29 cellular contexts compared by ENCODE assay signal in genomic region chr12:57377103-57377840, GRCh38. TPM values are rescaled to one million over a fixed set of nuclear protein-coding genes. Genes with fewer than 3 reads are reported as not detected.
DNase-seq lines count a peak whose midpoint lies in the region; ATAC-seq and TF ChIP-seq lines count a peak whose summit lies in the region.
"Had no signal": no experiment of that assay in that cellular context is flagged by ENCODE, and none has a peak within 500 bp of the region (broad histone marks: within the 10 kb centered on the region; RNA-seq: fewer than 3 reads in every experiment).

No MANE protein-coding gene starts in this region.

- H3K56ac ChIP-seq in H9 (ENCODE audit: insufficient read length, low read depth, low read length) = no peak overlapping the region

- no peak overlapping the region for H3K23ac ChIP-seq in H9 (ENCODE audit: insufficient read length, low read depth, low read length)

- no peak overlapping the region for H2AK5ac ChIP-seq in H9 (ENCODE audit: insufficient read length, low read length)

- no peak overlapping the region for H3K18ac ChIP-seq in H9 (ENCODE audit: insufficient read length, low read depth, low read length)

- no peak overlapping the region for H3K4ac ChIP-seq in H9 (ENCODE audit: low read depth, low read length)

- no peak overlapping the region for H3K14ac ChIP-seq in H9 (ENCODE audit: insufficient read depth, low read length)

- H3K79me2 ChIP-seq in H9 (ENCODE audit: insufficient read depth, low read length) = no peaks in the 10 kb centered on the region

- no peak overlapping the region for H2AFZ ChIP-seq in H9 (ENCODE audit: low read length)

- CTCF ChIA-PET in activated CD8-positive, alpha-beta T cell treated with anti-CD3 and anti-CD28 coated beads for 36 hours (lab: Charles Lee) = interaction anchor here (1.2 to 1.4 kb wide), 2 partner anchors 35 to 78 kb away, joined by 3 to 6 read pairs; partner anchors contain the start of gene INHBE
- CTCF ChIA-PET in activated CD8-positive, alpha-beta T cell treated with anti-CD3 and anti-CD28 coated beads, Interleukin-2, amount 10 ng/mL, durations not matched to agents 7 days and 5 days (lab: Charles Lee) = interaction anchor here (2.2 kb wide), 1 partner anchor 69 kb away, joined by 5 read pairs; no protein-coding TSS in a partner anchor
- CTCF ChIA-PET in RWPE1 (lab: Yijun Ruan, JAX) = interaction anchor here (0.6 to 0.7 kb wide), 2 partner anchors 42 to 285 kb away, joined by 3 to 4 read pairs; no protein-coding TSS in a partner anchor

- H3K9ac ChIP-seq in H9 (ENCODE audit: extremely low read depth, insufficient read length, low read length) = no peak overlapping the region

- no peaks in the 10 kb centered on the region for H4K20me1 ChIP-seq in H9 (ENCODE audit: control insufficient read depth, insufficient read depth, insufficient read length)

- TF ChIP-seq CTCF in activated CD8-positive, alpha-beta T cell treated with anti-CD3 and anti-CD28 coated beads for 36 hours (IDR thresholded peaks at IDR 0.05) = no peak
- TF ChIP-seq CTCF in RWPE1 (conservative IDR thresholded peaks at IDR 0.05; ENCODE audit: low read depth) (no peak), epithelial cell of esophagus (IDR thresholded peaks at IDR 0.05; ENCODE audit: insufficient read depth, low read depth, low read length, missing control alignments) (no peak), mesothelial cell of epicardium (IDR thresholded peaks at IDR 0.05; ENCODE audit: unreplicated experiment) (no peak), H9 (conservative IDR thresholded peaks at IDR 0.05) (no peak), nephron progenitor cell (IDR thresholded peaks at IDR 0.05) (no peak), tibial nerve (IDR thresholded peaks at IDR 0.05) (no peak)

- POLR2A ChIA-PET in activated CD8-positive, alpha-beta T cell treated with anti-CD3 and anti-CD28 coated beads for 36 hours (lab: Charles Lee) = no interaction called here
- POLR2A ChIA-PET in activated CD8-positive, alpha-beta T cell treated with anti-CD3 and anti-CD28 coated beads, Interleukin-2, amount 10 ng/mL, durations not matched to agents 7 days and 5 days (lab: Charles Lee) = no interaction called here
- POLR2A ChIA-PET in RWPE1 (lab: Yijun Ruan, JAX; ENCODE audit: low non-redundant PET) = no interaction called here

- no peak overlapping the region for H2BK5ac ChIP-seq in H9 (ENCODE audit: insufficient read length, low read length)

- TF ChIP-seq POLR2A in tibial nerve (IDR thresholded peaks at IDR 0.05) = no peak

- no peaks in the 10 kb centered on the region for H3K23me2 ChIP-seq in H9 (ENCODE audit: insufficient read length, low read depth, low read length, poor library complexity, severe bottlenecking)

- no peak overlapping the region for H2BK20ac ChIP-seq in H9 (ENCODE audit: low read depth, low read length, poor library complexity, severe bottlenecking)

- H3K27me3 ChIP-seq in H9 (ENCODE audit: insufficient read depth, low read length) (no peaks in the 10 kb centered on the region; the same call in 1 of the 2 replicates), tibial nerve (no peaks in the 10 kb centered on the region)
- H3K27me3 ChIP-seq: esophagus squamous epithelium had no signal

- H4K91ac ChIP-seq in H9 (ENCODE audit: insufficient read length, low read depth, low read length) = no peak overlapping the region

- peaks cover 0 to 6% (median 0%) of the 10 kb centered on the region in 3 donors for H3K36me3 ChIP-seq in tibial nerve

- H3K4me3 ChIP-seq in epithelial cell of esophagus (ENCODE audit: low read length) (no peak overlapping the region), tibial nerve (no peak overlapping the region)
- H3K4me3 ChIP-seq: coronary artery, esophagus squamous epithelium, psoas muscle had no signal

- H2BK15ac ChIP-seq in H9 (ENCODE audit: low read depth, low read length) = no peak overlapping the region

- no peak for ATAC-seq in activated CD8-positive, alpha-beta T cell treated with anti-CD3 and anti-CD28 coated beads for 36 hours
- ATAC-seq in activated CD8-positive, alpha-beta T cell treated with anti-CD3 and anti-CD28 coated beads, Interleukin-2, amount 10 ng/mL, durations not matched to agents 7 days and 5 days = no peak
- ATAC-seq: activated CD8-positive, alpha-beta memory T cell treated with anti-CD3 and anti-CD28 coated beads, Interleukin-2, amount 10 ng/mL, durations not matched to agents 7 days and 5 days; left ventricle myocardium superior; psoas muscle; stimulated activated naive B cell treated with anti-CD40 and anti-IgM and Interleukin-4, amounts not matched to agents 10 μg/mL and 1 μg/mL and 100 μg/mL, for 72 hours had no signal

- H4K5ac ChIP-seq in H9 (ENCODE audit: insufficient read length, low read depth, low read length) = no peak overlapping the region

- no peak overlapping the region for H3T11ph ChIP-seq in H9 (ENCODE audit: low read length)

- no peak for TF ChIP-seq EP300 in tibial nerve (IDR thresholded peaks at IDR 0.05)

- no peaks in the 10 kb centered on the region for H3K79me1 ChIP-seq in H9 (ENCODE audit: insufficient read depth, low read depth, low read length, poor library complexity, severe bottlenecking)

- H4K8ac ChIP-seq in H9 (replicated peaks; ENCODE audit: insufficient read length, low read depth, low read length) = no peak overlapping the region

- H2BK120ac ChIP-seq in H9 (ENCODE audit: low read depth, low read length, poor library complexity, severe bottlenecking) = no peak overlapping the region

- H3K27me3 Mint-ChIP-seq in activated CD8-positive, alpha-beta T cell treated with anti-CD3 and anti-CD28 coated beads for 36 hours = no peaks in the 10 kb centered on the region
- no peaks in the 10 kb centered on the region for H3K27me3 Mint-ChIP-seq in activated CD8-positive, alpha-beta T cell treated with anti-CD3 and anti-CD28 coated beads, Interleukin-2, amount 10 ng/mL, durations not matched to agents 7 days and 5 days (ENCODE audit: low read depth)
- H3K27me3 Mint-ChIP-seq in mesothelial cell of epicardium (ENCODE audit: low read depth) = no peaks in the 10 kb centered on the region
- H3K27me3 Mint-ChIP-seq in H9 (ENCODE audit: low read depth) = no peaks in the 10 kb centered on the region
- peaks cover 3% of the 10 kb centered on the region for H3K27me3 Mint-ChIP-seq in nephron progenitor cell (ENCODE audit: low read depth, poor library complexity)
- H3K27me3 Mint-ChIP-seq: activated CD4-positive, alpha-beta T cell treated with anti-CD3 and anti-CD28 coated beads, Interleukin-2, amount 10 ng/mL, durations not matched to agents 24 days and 14 days; activated CD8-positive, alpha-beta memory T cell treated with anti-CD3 and anti-CD28 coated beads, Interleukin-2, amount 10 ng/mL, durations not matched to agents 7 days and 5 days; CD4-positive, alpha-beta memory T cell; naive B cell; stimulated activated naive B cell treated with anti-CD40 and anti-IgM and Interleukin-4, amounts not matched to agents 10 μg/mL and 1 μg/mL and 100 μg/mL, for 72 hours had no signal

- DNase-seq in activated CD8-positive, alpha-beta T cell treated with anti-CD3 and anti-CD28 coated beads for 36 hours = no peak
- DNase-seq in activated CD8-positive, alpha-beta T cell treated with anti-CD3 and anti-CD28 coated beads, Interleukin-2, amount 10 ng/mL, durations not matched to agents 7 days and 5 days = no peak
- DNase-seq in RWPE1 (ENCODE audit: low spot score) = peak; percentile 13
- DNase-seq in epithelial cell of esophagus (ENCODE audit: low read depth) = peak; percentile 54
- no peak for DNase-seq in mesothelial cell of epicardium (ENCODE audit: low spot score in 2 of 2, unreplicated experiment in 2 of 2)
- no peak for DNase-seq in H9
- no peak for DNase-seq in nephron progenitor cell
- DNase-seq in tibial nerve (ENCODE audit: low spot score in 2 of 2) = no peak
- DNase-seq: 8988T; activated CD4-positive, alpha-beta T cell treated with anti-CD3 and anti-CD28 coated beads, Interleukin-2, amount 10 ng/mL, durations not matched to agents 24 days and 14 days; activated CD8-positive, alpha-beta memory T cell treated with anti-CD3 and anti-CD28 coated beads, Interleukin-2, amount 10 ng/mL, durations not matched to agents 7 days and 5 days; activated naive CD4-positive, alpha-beta T cell treated with anti-CD3 and anti-CD28 coated beads, Interleukin-2, amount 50 U/mL, for 16 hours; anterior cingulate cortex; CD4-positive, alpha-beta memory T cell; effector memory CD4-positive, alpha-beta T cell; esophagus squamous epithelium; left ventricle myocardium superior; naive B cell; NCI-H2081; NCI-H226; nucleus accumbens; psoas muscle; RPMI8226; stimulated activated naive B cell treated with anti-CD40 and anti-IgM and Interleukin-4, amounts not matched to agents 10 μg/mL and 1 μg/mL and 100 μg/mL, for 72 hours had no signal

- no peak overlapping the region for H3K4me2 ChIP-seq in H9 (ENCODE audit: insufficient read depth, insufficient read length, low read length)

- H3K4me1 Mint-ChIP-seq in activated CD8-positive, alpha-beta T cell treated with anti-CD3 and anti-CD28 coated beads for 36 hours (ENCODE audit: low read depth) = peaks cover 16% of the 10 kb centered on the region
- H3K4me1 Mint-ChIP-seq in activated CD8-positive, alpha-beta T cell treated with anti-CD3 and anti-CD28 coated beads, Interleukin-2, amount 10 ng/mL, durations not matched to agents 7 days and 5 days (ENCODE audit: low read depth) = no peaks in the 10 kb centered on the region
- H3K4me1 Mint-ChIP-seq in mesothelial cell of epicardium (peaks cover 8% of the 10 kb centered on the region), H9 (peaks cover 3 to 7% of the 10 kb centered on the region in 2 experiments; a peak in 3 of 4 replicates), nephron progenitor cell (no peaks in the 10 kb centered on the region)

- H3K4me1 ChIP-seq in H9 (ENCODE audit: insufficient read depth, low read length) = no peaks in the 10 kb centered on the region; the same call in 1 of the 2 replicates
- peaks cover 0 to 3% (median 0%) of the 10 kb centered on the region in 4 donors for H3K4me1 ChIP-seq in tibial nerve
- H3K4me1 ChIP-seq: psoas muscle had no signal

- H3K36me3 Mint-ChIP-seq in activated CD8-positive, alpha-beta T cell treated with anti-CD3 and anti-CD28 coated beads for 36 hours (ENCODE audit: low read depth) = peaks cover 15% of the 10 kb centered on the region
- peaks cover 20% of the 10 kb centered on the region for H3K36me3 Mint-ChIP-seq in activated CD8-positive, alpha-beta T cell treated with anti-CD3 and anti-CD28 coated beads, Interleukin-2, amount 10 ng/mL, durations not matched to agents 7 days and 5 days (ENCODE audit: low read depth)
- H3K36me3 Mint-ChIP-seq in mesothelial cell of epicardium (peaks cover 7% of the 10 kb centered on the region), H9 (ENCODE audit: insufficient read depth in 1 of 3, low read depth in 3 of 3) (peaks cover 0 to 10% (median 9%) of the 10 kb centered on the region in 3 experiments; a peak in 2 of 7 replicates), nephron progenitor cell (ENCODE audit: low read depth) (peaks cover 52% of the 10 kb centered on the region)

- no CpG with 5 or more reads among the region's 3 CpGs for WGBS in H9 (ENCODE audit: extremely low coverage, insufficient read length, low lambda C conversion rate)
- WGBS in tibial nerve, 2 donors = 86 to 95% methylated on average over 3 of the region's 3 CpGs

- no peak overlapping the region for H3K4me3 Mint-ChIP-seq in activated CD8-positive, alpha-beta T cell treated with anti-CD3 and anti-CD28 coated beads for 36 hours
- no peak overlapping the region for H3K4me3 Mint-ChIP-seq in activated CD8-positive, alpha-beta T cell treated with anti-CD3 and anti-CD28 coated beads, Interleukin-2, amount 10 ng/mL, durations not matched to agents 7 days and 5 days
- H3K4me3 Mint-ChIP-seq in mesothelial cell of epicardium (no peak overlapping the region), H9 (no peak overlapping the region), nephron progenitor cell (no peak overlapping the region)
- H3K4me3 Mint-ChIP-seq: activated CD4-positive, alpha-beta T cell treated with anti-CD3 and anti-CD28 coated beads, Interleukin-2, amount 10 ng/mL, durations not matched to agents 24 days and 14 days; activated CD8-positive, alpha-beta memory T cell treated with anti-CD3 and anti-CD28 coated beads, Interleukin-2, amount 10 ng/mL, durations not matched to agents 7 days and 5 days; CD4-positive, alpha-beta memory T cell; naive B cell; stimulated activated naive B cell treated with anti-CD40 and anti-IgM and Interleukin-4, amounts not matched to agents 10 μg/mL and 1 μg/mL and 100 μg/mL, for 72 hours had no signal

- no peaks in the 10 kb centered on the region for H3K9me3 ChIP-seq in H9 (ENCODE audit: control insufficient read depth, low read depth, low read length)
- no peaks in the 10 kb centered on the region for H3K9me3 ChIP-seq in tibial nerve
- H3K9me3 ChIP-seq: esophagus squamous epithelium, psoas muscle had no signal

- intact Hi-C loops in activated CD8-positive, alpha-beta T cell treated with anti-CD3 and anti-CD28 coated beads for 36 hours (cut with micrococcal nuclease) = no loop called here

- no peaks in the 10 kb centered on the region for H3K9me3 Mint-ChIP-seq in activated CD8-positive, alpha-beta T cell treated with anti-CD3 and anti-CD28 coated beads for 36 hours
- no peaks in the 10 kb centered on the region for H3K9me3 Mint-ChIP-seq in activated CD8-positive, alpha-beta T cell treated with anti-CD3 and anti-CD28 coated beads, Interleukin-2, amount 10 ng/mL, durations not matched to agents 7 days and 5 days (ENCODE audit: insufficient read depth)
- no peaks in the 10 kb centered on the region for H3K9me3 Mint-ChIP-seq in mesothelial cell of epicardium
- no peaks in the 10 kb centered on the region for H3K9me3 Mint-ChIP-seq in H9
- H3K9me3 Mint-ChIP-seq in nephron progenitor cell = no peaks in the 10 kb centered on the region
- H3K9me3 Mint-ChIP-seq: activated CD4-positive, alpha-beta T cell treated with anti-CD3 and anti-CD28 coated beads, Interleukin-2, amount 10 ng/mL, durations not matched to agents 24 days and 14 days; CD4-positive, alpha-beta memory T cell; naive B cell; stimulated activated naive B cell treated with anti-CD40 and anti-IgM and Interleukin-4, amounts not matched to agents 10 μg/mL and 1 μg/mL and 100 μg/mL, for 72 hours had no signal

- H3K27ac ChIP-seq in RWPE1 = no peak overlapping the region
- no peak overlapping the region for H3K27ac ChIP-seq in H9 (ENCODE audit: insufficient read length, low read depth, low read length)
- no peak overlapping the region for H3K27ac ChIP-seq in tibial nerve
- H3K27ac ChIP-seq: coronary artery, psoas muscle had no signal

- peak overlapping the region; percentile 23 for H3K27ac Mint-ChIP-seq in activated CD8-positive, alpha-beta T cell treated with anti-CD3 and anti-CD28 coated beads for 36 hours
- no peak overlapping the region for H3K27ac Mint-ChIP-seq in activated CD8-positive, alpha-beta T cell treated with anti-CD3 and anti-CD28 coated beads, Interleukin-2, amount 10 ng/mL, durations not matched to agents 7 days and 5 days
- peak overlapping the region; percentile 6 for H3K27ac Mint-ChIP-seq in mesothelial cell of epicardium
- no peak overlapping the region; a peak in 3 of 7 replicates for H3K27ac Mint-ChIP-seq in H9
- no peak overlapping the region for H3K27ac Mint-ChIP-seq in nephron progenitor cell
- H3K27ac Mint-ChIP-seq: activated CD4-positive, alpha-beta T cell treated with anti-CD3 and anti-CD28 coated beads, Interleukin-2, amount 10 ng/mL, durations not matched to agents 24 days and 14 days; activated CD8-positive, alpha-beta memory T cell treated with anti-CD3 and anti-CD28 coated beads, Interleukin-2, amount 10 ng/mL, durations not matched to agents 7 days and 5 days; CD4-positive, alpha-beta memory T cell; stimulated activated naive B cell treated with anti-CD40 and anti-IgM and Interleukin-4, amounts not matched to agents 10 μg/mL and 1 μg/mL and 100 μg/mL, for 72 hours had no signal

- no peak overlapping the region for H2BK12ac ChIP-seq in H9 (ENCODE audit: insufficient read length, low read depth, low read length)

RNA-seq across cellular contexts. Expression of gene R3HDM2, which starts 53.6 kb away (rescaled TPM):
- 10 to 100 TPM; 33.2 to 44.0 TPM for total RNA-seq in activated CD8-positive, alpha-beta T cell treated with anti-CD3 and anti-CD28 coated beads for 36 hours
- total RNA-seq in activated CD8-positive, alpha-beta T cell treated with anti-CD3 and anti-CD28 coated beads, Interleukin-2, amount 10 ng/mL, durations not matched to agents 7 days and 5 days = 10 to 100 TPM; 59.0 to 61.7 TPM
- total RNA-seq in mesothelial cell of epicardium = 95.5 to 111 TPM (median 109 TPM) in 3 replicates
- total RNA-seq in H9 (2021) = 43.9 and 45.4 TPM in 2 replicates
- 10 to 100 TPM; 31.0 to 51.9 (median 41.6) TPM for total RNA-seq in tibial nerve

RNA-seq across cellular contexts. Expression of gene INHBC, which starts 57.3 kb away (rescaled TPM):
- under 1 TPM in 1 of 2 experiments, not detected in 1; 0.16 TPM for total RNA-seq in activated CD8-positive, alpha-beta T cell treated with anti-CD3 and anti-CD28 coated beads for 36 hours
- total RNA-seq in activated CD8-positive, alpha-beta T cell treated with anti-CD3 and anti-CD28 coated beads, Interleukin-2, amount 10 ng/mL, durations not matched to agents 7 days and 5 days = not detected
- 0.24 to 0.32 TPM (median 0.31 TPM) in 3 replicates for total RNA-seq in mesothelial cell of epicardium
- not detected in 2 replicates for total RNA-seq in H9 (2021)
- total RNA-seq in tibial nerve = not detected
- total RNA-seq: activated CD4-positive, alpha-beta T cell treated with anti-CD3 and anti-CD28 coated beads, Interleukin-2, amount 10 ng/mL, durations not matched to agents 24 days and 14 days; activated CD8-positive, alpha-beta memory T cell treated with anti-CD3 and anti-CD28 coated beads, Interleukin-2, amount 10 ng/mL, durations not matched to agents 7 days and 5 days; CD4-positive, alpha-beta memory T cell; esophagus squamous epithelium; H4; left ventricle myocardium superior; MCF 10A; T-helper 1 cell treated with Interleukin-12 subunit alpha and Interleukin-12 subunit beta and Interleukin-4 antibody, amounts not matched to agents 30 ng/mL and 1 ng/mL, for 36 hours; urinary bladder had no signal

Comparison
In these comparisons a context has a peak if more than half of its experiments do, and no peak if none do; other contexts are left out.
1. H3K27ac Mint-ChIP-seq: peak in activated CD8-positive, alpha-beta T cell treated with anti-CD3 and anti-CD28 coated beads for 36 hours (single experiment) and mesothelial cell of epicardium (single experiment); none in activated CD8-positive, alpha-beta T cell treated with anti-CD3 and anti-CD28 coated beads, Interleukin-2, amount 10 ng/mL, durations not matched to agents 7 days and 5 days (single experiment), H9 (0 of 3) and nephron progenitor cell (single experiment).
2. DNase-seq: peak in RWPE1 (single experiment) and epithelial cell of esophagus (single experiment); none in activated CD8-positive, alpha-beta T cell treated with anti-CD3 and anti-CD28 coated beads for 36 hours (single experiment), activated CD8-positive, alpha-beta T cell treated with anti-CD3 and anti-CD28 coated beads, Interleukin-2, amount 10 ng/mL, durations not matched to agents 7 days and 5 days (single experiment), mesothelial cell of epicardium (0 of 2), H9 (single experiment), nephron progenitor cell (single experiment) and tibial nerve (0 of 2).